In the genomic region with DNA sequence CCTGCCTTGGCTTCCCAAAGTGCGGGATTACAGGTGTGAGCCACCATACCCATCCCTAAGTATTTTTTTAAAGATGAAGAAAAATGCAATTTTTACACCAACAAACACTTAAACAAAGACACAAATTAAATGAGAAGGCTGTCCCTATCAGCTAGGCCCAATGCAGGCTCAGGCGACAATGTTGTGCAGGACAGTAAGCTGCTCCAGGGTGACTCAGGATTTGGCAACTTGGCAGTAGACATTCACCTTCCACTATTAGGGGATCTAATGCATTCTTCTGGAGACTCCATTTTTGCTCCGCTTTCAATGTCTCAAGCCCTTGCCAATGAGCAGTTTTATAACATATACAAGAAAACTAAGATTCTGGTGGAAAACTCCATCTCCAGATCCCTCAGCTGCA, we compare ENCODE assay signal across 20 cellular contexts.
"Had no signal": no experiment of that assay in that cellular context is flagged by ENCODE, and none has a peak within 500 bp of the region (broad histone marks: within the 10 kb centered on the region; RNA-seq: fewer than 3 reads in every experiment).

No MANE protein-coding gene starts in this region.

- H3K4me3 ChIP-seq: colonic mucosa, prostate gland, sigmoid colon, transverse colon had no signal

- H3K9me3 Mint-ChIP-seq: activated CD4-positive, alpha-beta memory T cell treated with anti-CD3 and anti-CD28 coated beads, Interleukin-2, amount 10 ng/mL, durations not matched to agents 7 days and 5 days; activated naive CD8-positive, alpha-beta T cell treated with anti-CD3 and anti-CD28 coated beads for 36 hours; memory B cell; nephron; stimulated activated naive B cell treated with anti-CD40 and anti-IgM and Interleukin-4, amounts not matched to agents 10 μg/mL and 1 μg/mL and 100 μg/mL, for 72 hours; T-helper 2 cell treated with Interferon-gamma antibody and Interleukin-4, amounts not matched to agents 5 μg/mL and 100 μg/mL, for 36 hours had no signal

- ATAC-seq: left colon; stimulated activated naive B cell treated with anti-CD40 and anti-IgM and Interleukin-4, amounts not matched to agents 10 μg/mL and 1 μg/mL and 100 μg/mL, for 72 hours had no signal

- H3K9me3 ChIP-seq: colonic mucosa, prostate gland, sigmoid colon, transverse colon had no signal

- H3K4me3 Mint-ChIP-seq: activated CD4-positive, alpha-beta memory T cell treated with anti-CD3 and anti-CD28 coated beads, Interleukin-2, amount 10 ng/mL, durations not matched to agents 7 days and 5 days; activated naive CD8-positive, alpha-beta T cell treated with anti-CD3 and anti-CD28 coated beads for 36 hours; memory B cell; nephron; stimulated activated naive B cell treated with anti-CD40 and anti-IgM and Interleukin-4, amounts not matched to agents 10 μg/mL and 1 μg/mL and 100 μg/mL, for 72 hours; T-helper 2 cell treated with Interferon-gamma antibody and Interleukin-4, amounts not matched to agents 5 μg/mL and 100 μg/mL, for 36 hours had no signal

- H3K27me3 Mint-ChIP-seq: activated CD4-positive, alpha-beta memory T cell treated with anti-CD3 and anti-CD28 coated beads, Interleukin-2, amount 10 ng/mL, durations not matched to agents 7 days and 5 days; activated naive CD8-positive, alpha-beta T cell treated with anti-CD3 and anti-CD28 coated beads for 36 hours; memory B cell; stimulated activated naive B cell treated with anti-CD40 and anti-IgM and Interleukin-4, amounts not matched to agents 10 μg/mL and 1 μg/mL and 100 μg/mL, for 72 hours had no signal

- H3K36me3 ChIP-seq: colonic mucosa, prostate gland had no signal

- H3K27ac Mint-ChIP-seq: activated CD4-positive, alpha-beta memory T cell treated with anti-CD3 and anti-CD28 coated beads, Interleukin-2, amount 10 ng/mL, durations not matched to agents 7 days and 5 days; activated naive CD8-positive, alpha-beta T cell treated with anti-CD3 and anti-CD28 coated beads for 36 hours; memory B cell; nephron; stimulated activated naive B cell treated with anti-CD40 and anti-IgM and Interleukin-4, amounts not matched to agents 10 μg/mL and 1 μg/mL and 100 μg/mL, for 72 hours; T-helper 2 cell treated with Interferon-gamma antibody and Interleukin-4, amounts not matched to agents 5 μg/mL and 100 μg/mL, for 36 hours had no signal

- H3K27me3 ChIP-seq: colonic mucosa, sigmoid colon, transverse colon had no signal

- H3K4me1 ChIP-seq: colonic mucosa, prostate gland, sigmoid colon had no signal

- H3K4me1 Mint-ChIP-seq: nephron had no signal

- H3K27ac ChIP-seq: colonic mucosa, prostate gland, sigmoid colon, transverse colon had no signal

- DNase-seq: activated CD4-positive, alpha-beta memory T cell treated with anti-CD3 and anti-CD28 coated beads, Interleukin-2, amount 10 ng/mL, durations not matched to agents 7 days and 5 days; activated CD4-positive, alpha-beta T cell treated with anti-CD3 and anti-CD28 coated beads for 1 hour; activated gamma-delta T cell; activated naive CD8-positive, alpha-beta T cell treated with anti-CD3 and anti-CD28 coated beads for 36 hours; activated T-cell treated with anti-CD3 and anti-CD28 coated beads, Interleukin-2, amount 50 U/mL, for 48 hours; anterior cingulate cortex; colonic mucosa; effector CD8-positive, alpha-beta T cell; glutamatergic neuron; left colon; occipital lobe; sigmoid colon; stimulated activated CD4-positive, alpha-beta T cell treated with anti-CD3 and anti-CD28 coated beads, Interleukin-2, amount 100 ng/mL, for 24 hours; stimulated activated naive B cell treated with anti-CD40 and anti-IgM and Interleukin-4, amounts not matched to agents 10 μg/mL and 1 μg/mL and 100 μg/mL, for 72 hours; substantia nigra; transverse colon had no signal
